8 cellular contexts compared by ENCODE assay signal in genomic region chrX:14039344-14039743, GRCh38. TPM values are rescaled to one million over a fixed set of nuclear protein-coding genes. Genes with fewer than 3 reads are reported as not detected.
A peak's percentile ranks its signal among the peaks of the same experiment; 100 is the strongest.
DNase-seq lines count a peak whose midpoint lies in the region; ATAC-seq and TF ChIP-seq lines count a peak whose summit lies in the region.

No MANE protein-coding gene starts in this region.

- peaks cover 3% of the 10 kb centered on the region for H3K4me1 Mint-ChIP-seq in activated naive CD8-positive, alpha-beta T cell treated with anti-CD3 and anti-CD28 coated beads, Interleukin-2, amount 10 ng/mL, durations not matched to agents 7 days and 5 days

- no peaks in the 10 kb centered on the region for H3K9me3 Mint-ChIP-seq in activated naive CD8-positive, alpha-beta T cell treated with anti-CD3 and anti-CD28 coated beads, Interleukin-2, amount 10 ng/mL, durations not matched to agents 7 days and 5 days

- peak; percentile 66 for TF ChIP-seq CTCF in C4-2B (conservative IDR thresholded peaks at IDR 0.05)

- no peak for TF ChIP-seq EP300 in Ishikawa (IDR thresholded peaks at IDR 0.05; ENCODE audit: borderline replicate concordance)

- H3K27me3 Mint-ChIP-seq in activated naive CD8-positive, alpha-beta T cell treated with anti-CD3 and anti-CD28 coated beads, Interleukin-2, amount 10 ng/mL, durations not matched to agents 7 days and 5 days: peaks cover 16% of the 10 kb centered on the region

- DNase-seq in activated naive CD8-positive, alpha-beta T cell treated with anti-CD3 and anti-CD28 coated beads, Interleukin-2, amount 10 ng/mL, durations not matched to agents 7 days and 5 days: no peak
- peak; percentile 1 to 31 for DNase-seq in hippocampal formation (lab: John Stamatoyannopoulos, UW)
- peak; percentile 48 to 61 for DNase-seq in stimulated activated CD4-positive, alpha-beta T cell treated with anti-CD3 and anti-CD28 coated beads, Interleukin-2, amount 100 ng/mL, for 48 hours
- no peak for DNase-seq in UCSD-AML1 (lab: John Stamatoyannopoulos, UW; ENCODE audit: unreplicated experiment)

- no peaks in the 10 kb centered on the region for H3K36me3 Mint-ChIP-seq in activated naive CD8-positive, alpha-beta T cell treated with anti-CD3 and anti-CD28 coated beads, Interleukin-2, amount 10 ng/mL, durations not matched to agents 7 days and 5 days

- POLR2A ChIA-PET in activated naive CD8-positive, alpha-beta T cell treated with anti-CD3 and anti-CD28 coated beads, Interleukin-2, amount 10 ng/mL, durations not matched to agents 7 days and 5 days (lab: Charles Lee): no interaction called here

- H3K4me3 Mint-ChIP-seq in activated naive CD8-positive, alpha-beta T cell treated with anti-CD3 and anti-CD28 coated beads, Interleukin-2, amount 10 ng/mL, durations not matched to agents 7 days and 5 days: no peak overlapping the region

- TF ChIP-seq RAD21 in Ishikawa (IDR thresholded peaks at IDR 0.05; ENCODE audit: low read depth): peak; percentile 69

- H3K27ac Mint-ChIP-seq in activated naive CD8-positive, alpha-beta T cell treated with anti-CD3 and anti-CD28 coated beads, Interleukin-2, amount 10 ng/mL, durations not matched to agents 7 days and 5 days: no peak overlapping the region

- peak; percentile 94 for ATAC-seq in GM18870 (IDR thresholded peaks at IDR 0.05; ENCODE audit: unreplicated experiment)
- peak; percentile 88 for ATAC-seq in SK-N-SH treated with all-trans-retinoic acid at 6 μM for 48 hours
- peak; percentile 70 for ATAC-seq in activated naive CD8-positive, alpha-beta T cell treated with anti-CD3 and anti-CD28 coated beads, Interleukin-2, amount 10 ng/mL, durations not matched to agents 7 days and 5 days (ENCODE audit: low read depth)

- H3K27ac ChIP-seq in C4-2B: no peak overlapping the region

TF ChIP-seq in Ishikawa, 13 proteins besides CTCF, POLR2A, EP300 and RAD21:
- TF ChIP-seq, protein P1, sequence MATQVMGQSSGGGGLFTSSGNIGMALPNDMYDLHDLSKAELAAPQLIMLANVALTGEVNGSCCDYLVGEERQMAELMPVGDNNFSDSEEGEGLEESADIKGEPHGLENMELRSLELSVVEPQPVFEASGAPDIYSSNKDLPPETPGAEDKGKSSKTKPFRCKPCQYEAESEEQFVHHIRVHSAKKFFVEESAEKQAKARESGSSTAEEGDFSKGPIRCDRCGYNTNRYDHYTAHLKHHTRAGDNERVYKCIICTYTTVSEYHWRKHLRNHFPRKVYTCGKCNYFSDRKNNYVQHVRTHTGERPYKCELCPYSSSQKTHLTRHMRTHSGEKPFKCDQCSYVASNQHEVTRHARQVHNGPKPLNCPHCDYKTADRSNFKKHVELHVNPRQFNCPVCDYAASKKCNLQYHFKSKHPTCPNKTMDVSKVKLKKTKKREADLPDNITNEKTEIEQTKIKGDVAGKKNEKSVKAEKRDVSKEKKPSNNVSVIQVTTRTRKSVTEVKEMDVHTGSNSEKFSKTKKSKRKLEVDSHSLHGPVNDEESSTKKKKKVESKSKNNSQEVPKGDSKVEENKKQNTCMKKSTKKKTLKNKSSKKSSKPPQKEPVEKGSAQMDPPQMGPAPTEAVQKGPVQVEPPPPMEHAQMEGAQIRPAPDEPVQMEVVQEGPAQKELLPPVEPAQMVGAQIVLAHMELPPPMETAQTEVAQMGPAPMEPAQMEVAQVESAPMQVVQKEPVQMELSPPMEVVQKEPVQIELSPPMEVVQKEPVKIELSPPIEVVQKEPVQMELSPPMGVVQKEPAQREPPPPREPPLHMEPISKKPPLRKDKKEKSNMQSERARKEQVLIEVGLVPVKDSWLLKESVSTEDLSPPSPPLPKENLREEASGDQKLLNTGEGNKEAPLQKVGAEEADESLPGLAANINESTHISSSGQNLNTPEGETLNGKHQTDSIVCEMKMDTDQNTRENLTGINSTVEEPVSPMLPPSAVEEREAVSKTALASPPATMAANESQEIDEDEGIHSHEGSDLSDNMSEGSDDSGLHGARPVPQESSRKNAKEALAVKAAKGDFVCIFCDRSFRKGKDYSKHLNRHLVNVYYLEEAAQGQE (IDR thresholded peaks at IDR 0.05; ENCODE audit: low read depth): no peak
- TF ChIP-seq TEAD4 (IDR thresholded peaks at IDR 0.05) (no peak), USF1 (IDR thresholded peaks at IDR 0.05) (no peak), YY1 (IDR thresholded peaks at IDR 0.05; ENCODE audit: low read depth) (no peak), TAF1 (IDR thresholded peaks at IDR 0.05; ENCODE audit: low read depth) (no peak), CREB1 (IDR thresholded peaks at IDR 0.05; ENCODE audit: low read depth) (no peak)

TF ChIP-seq in SK-N-SH treated with all-trans-retinoic acid at 6 μM for 48 hours, 23 proteins besides CTCF, POLR2A, EP300 and RAD21:
- no peak for TF ChIP-seq TCF4 (CRISPR knock-in tag; IDR thresholded peaks at IDR 0.05; ENCODE audit: borderline replicate concordance)
- TF ChIP-seq TSHZ2 (CRISPR knock-in tag; IDR thresholded peaks at IDR 0.05): peak; percentile 61; the same call in 1 of the 2 replicates
TF ChIP-seq in SK-N-SH treated with all-trans-retinoic acid at 6 μM for 48 hours: peak in this region for 1.

RNA-seq across cellular contexts. Expression of gene GEMIN8, which starts 9.7 kb away (rescaled TPM):
- 10 to 100 TPM; 13.4 to 14.3 TPM for total RNA-seq in activated naive CD8-positive, alpha-beta T cell treated with anti-CD3 and anti-CD28 coated beads, Interleukin-2, amount 10 ng/mL, durations not matched to agents 7 days and 5 days

Comparison
In these comparisons a context has a peak if more than half of its experiments do, and no peak if none do; other contexts are left out.
1. DNase-seq: peak in hippocampal formation (2 of 2) and stimulated activated CD4-positive, alpha-beta T cell treated with anti-CD3 and anti-CD28 coated beads, Interleukin-2, amount 100 ng/mL, for 48 hours (2 of 2); none in activated naive CD8-positive, alpha-beta T cell treated with anti-CD3 and anti-CD28 coated beads, Interleukin-2, amount 10 ng/mL, durations not matched to agents 7 days and 5 days (single experiment) and UCSD-AML1 (single experiment).
2. Peak in every context shown above with its lines, with median percentiles within 50 percentile points of each other: ATAC-seq.